Comparison of ENCODE assay signal across 17 cellular contexts in genomic region chr1:240363315-240363714, GRCh38.
DNase-seq lines count a peak whose midpoint lies in the region; ATAC-seq, FAIRE-seq and TF ChIP-seq lines count a peak whose summit lies in the region.
"Had no signal": no experiment of that assay in that cellular context is flagged by ENCODE, and none has a peak within 500 bp of the region (broad histone marks: within the 10 kb centered on the region; RNA-seq: fewer than 3 reads in every experiment).

No MANE protein-coding gene starts in this region.

- H3K56ac ChIP-seq in H9 (ENCODE audit: insufficient read length, low read depth, low read length) (no peak overlapping the region), mesendoderm (ENCODE audit: low read length) (no peak overlapping the region)

- no peaks in the 10 kb centered on the region for H3K9me3 ChIP-seq in H9 (ENCODE audit: control insufficient read depth, low read depth, low read length)

- no peak overlapping the region for H2BK120ac ChIP-seq in H9 (ENCODE audit: low read depth, low read length, poor library complexity, severe bottlenecking)
- no peak overlapping the region for H2BK120ac ChIP-seq in mesendoderm (ENCODE audit: low read depth, low read length)

- H2BK5ac ChIP-seq in H9 (ENCODE audit: insufficient read length, low read length) (no peak overlapping the region), mesendoderm (ENCODE audit: low read length) (no peak overlapping the region)

- no peak overlapping the region for H4K5ac ChIP-seq in H9 (ENCODE audit: insufficient read length, low read depth, low read length)
- no peak overlapping the region for H4K5ac ChIP-seq in mesendoderm (ENCODE audit: low read length)

- CTCF ChIA-PET in WTC11 (lab: Charles Lee), result interaction anchor here (1.0 kb wide), 1 partner anchor 69 kb away, joined by 4 read pairs; no protein-coding TSS in a partner anchor

- H3K4me3 ChIP-seq in mesendoderm (ENCODE audit: low read length), result no peak overlapping the region
- H3K4me3 ChIP-seq: BLaER1 treated with 17β-estradiol and CSF1 and Interleukin-3, amounts not matched to agents 10 nM and 100 nM; K562 had no signal

- H3K27ac Mint-ChIP-seq in H9, result no peak overlapping the region
- H3K27ac Mint-ChIP-seq in WTC11, result no peak overlapping the region
- peak overlapping the region; percentile 6 for H3K27ac Mint-ChIP-seq in glutamatergic neuron (ENCODE audit: unreplicated experiment)
- H3K27ac Mint-ChIP-seq: B cell; CD8-positive, alpha-beta T cell had no signal

- H3K4me2 ChIP-seq in H9 (ENCODE audit: insufficient read depth, insufficient read length, low read length), result no peak overlapping the region
- H3K4me2 ChIP-seq in mesendoderm (ENCODE audit: low read length), result no peak overlapping the region
- H3K4me2 ChIP-seq: BLaER1 treated with 17β-estradiol and CSF1 and Interleukin-3, amounts not matched to agents 10 nM and 100 nM had no signal

- peak; percentile 83 for ATAC-seq in WTC11
- ATAC-seq in GM19467 (IDR thresholded peaks at IDR 0.05; ENCODE audit: unreplicated experiment), result no peak
- no peak for ATAC-seq in GM18517 (IDR thresholded peaks at IDR 0.05; ENCODE audit: unreplicated experiment)
- ATAC-seq: CD8-positive, alpha-beta T cell; K562 had no signal

- H2AK5ac ChIP-seq in H9 (ENCODE audit: insufficient read length, low read length), result no peak overlapping the region
- no peak overlapping the region for H2AK5ac ChIP-seq in mesendoderm (ENCODE audit: low read length)

- H3K79me1 ChIP-seq in H9 (ENCODE audit: insufficient read depth, low read depth, low read length, poor library complexity, severe bottlenecking) (no peaks in the 10 kb centered on the region), mesendoderm (ENCODE audit: low read length) (no peaks in the 10 kb centered on the region)

- H2BK15ac ChIP-seq in H9 (ENCODE audit: low read depth, low read length) (no peak overlapping the region), mesendoderm (replicated peaks; ENCODE audit: low read depth) (no peak overlapping the region)

- H3K27me3 ChIP-seq in H9 (ENCODE audit: insufficient read depth, low read length) (no peaks in the 10 kb centered on the region), mesendoderm (ENCODE audit: insufficient read depth, low read length, poor library complexity) (no peaks in the 10 kb centered on the region)
- H3K27me3 ChIP-seq: BLaER1 treated with 17β-estradiol and CSF1 and Interleukin-3, amounts not matched to agents 10 nM and 100 nM had no signal

- TF ChIP-seq CTCF in H9 (conservative IDR thresholded peaks at IDR 0.05), result no peak; the same call in 2 of the 3 replicates
- TF ChIP-seq CTCF in WTC11 (IDR thresholded peaks at IDR 0.05), result no peak
- TF ChIP-seq CTCF in glutamatergic neuron (IDR thresholded peaks at IDR 0.05; ENCODE audit: partially characterized antibody, unreplicated experiment), result peak; percentile 35

- no peak overlapping the region for H3K4me3 Mint-ChIP-seq in H9
- H3K4me3 Mint-ChIP-seq in WTC11, result no peak overlapping the region
- no peak overlapping the region for H3K4me3 Mint-ChIP-seq in glutamatergic neuron (ENCODE audit: unreplicated experiment)
- H3K4me3 Mint-ChIP-seq: B cell; CD8-positive, alpha-beta T cell had no signal

- H3K9ac ChIP-seq in H9 (ENCODE audit: extremely low read depth, insufficient read length, low read length) (no peak overlapping the region), mesendoderm (ENCODE audit: low read length) (no peak overlapping the region)
- H3K9ac ChIP-seq: BLaER1 treated with 17β-estradiol and CSF1 and Interleukin-3, amounts not matched to agents 10 nM and 100 nM had no signal

- no peaks in the 10 kb centered on the region for H3K23me2 ChIP-seq in H9 (ENCODE audit: insufficient read length, low read depth, low read length, poor library complexity, severe bottlenecking)

- H3K36me3 Mint-ChIP-seq in H9 (ENCODE audit: insufficient read depth in 1 of 3, low read depth in 3 of 3), result no peaks in the 10 kb centered on the region
- H3K36me3 Mint-ChIP-seq in WTC11, result no peaks in the 10 kb centered on the region
- H3K36me3 Mint-ChIP-seq in glutamatergic neuron (ENCODE audit: unreplicated experiment), result peaks cover 15% of the 10 kb centered on the region
- H3K36me3 Mint-ChIP-seq: CD8-positive, alpha-beta T cell had no signal

- H3K18ac ChIP-seq in H9 (ENCODE audit: insufficient read length, low read depth, low read length) (no peak overlapping the region), mesendoderm (ENCODE audit: low read length) (no peak overlapping the region)

- no peak overlapping the region for H2BK12ac ChIP-seq in H9 (ENCODE audit: insufficient read length, low read depth, low read length)

- no peak overlapping the region for H3T11ph ChIP-seq in H9 (ENCODE audit: low read length)

- H3K9me3 Mint-ChIP-seq in H9 (no peaks in the 10 kb centered on the region), WTC11 (peaks cover 5% of the 10 kb centered on the region), glutamatergic neuron (ENCODE audit: unreplicated experiment) (peaks cover 7% of the 10 kb centered on the region)

- no peaks in the 10 kb centered on the region for H4K20me1 ChIP-seq in H9 (ENCODE audit: control insufficient read depth, insufficient read depth, insufficient read length)
- H4K20me1 ChIP-seq: BLaER1 treated with 17β-estradiol and CSF1 and Interleukin-3, amounts not matched to agents 10 nM and 100 nM had no signal

- no peak overlapping the region for H3K23ac ChIP-seq in H9 (ENCODE audit: insufficient read length, low read depth, low read length)
- no peak overlapping the region for H3K23ac ChIP-seq in mesendoderm (ENCODE audit: low read length)

- H3K27me3 Mint-ChIP-seq in H9 (ENCODE audit: low read depth) (no peaks in the 10 kb centered on the region), WTC11 (ENCODE audit: low read depth) (no peaks in the 10 kb centered on the region), glutamatergic neuron (ENCODE audit: unreplicated experiment) (peaks cover 1% of the 10 kb centered on the region)
- H3K27me3 Mint-ChIP-seq: B cell had no signal

- DNase-seq in H9, result peak; percentile 30
- no peak for DNase-seq in WTC11 (ENCODE audit: low spot score)
- no peak for DNase-seq in glutamatergic neuron
- DNase-seq in mesendoderm, result peak; percentile 6
- DNase-seq in NCI-H2171 treated with DMSO at 0.1 percent for 48 hours (lab: John Stamatoyannopoulos, UW), result no peak
- no peak for DNase-seq in urothelium cell line (ENCODE audit: low spot score)
- DNase-seq: Calu3; CD8-positive, alpha-beta T cell; DMS79 treated with DMSO at 0.1 percent for 48 hours; GF-D8 had no signal

- no peak for FAIRE-seq in urothelium cell line (lab: Jason Lieb, UNC)
- FAIRE-seq: H54, K562 had no signal

- H3K27ac ChIP-seq in H9 (ENCODE audit: insufficient read length, low read depth, low read length) (no peak overlapping the region), mesendoderm (ENCODE audit: low read depth, low read length) (no peak overlapping the region)
- H3K27ac ChIP-seq: BLaER1 treated with 17β-estradiol and CSF1 and Interleukin-3, amounts not matched to agents 10 nM and 100 nM; HL-60 had no signal

- POLR2A ChIA-PET in WTC11 (lab: Charles Lee), result no interaction called here

- H3K4ac ChIP-seq in H9 (ENCODE audit: low read depth, low read length) (no peak overlapping the region), mesendoderm (ENCODE audit: low read depth, low read length) (no peak overlapping the region)

- H3K36me3 ChIP-seq in mesendoderm (ENCODE audit: control insufficient read depth, insufficient read depth, low read length), result no peaks in the 10 kb centered on the region
- H3K36me3 ChIP-seq: BLaER1 treated with 17β-estradiol and CSF1 and Interleukin-3, amounts not matched to agents 10 nM and 100 nM had no signal

- no peak overlapping the region for H2AFZ ChIP-seq in H9 (ENCODE audit: low read length)

- no peak overlapping the region for H4K91ac ChIP-seq in H9 (ENCODE audit: insufficient read length, low read depth, low read length)

- no peak overlapping the region for H3K14ac ChIP-seq in H9 (ENCODE audit: insufficient read depth, low read length)

- H3K79me2 ChIP-seq in H9 (ENCODE audit: insufficient read depth, low read length), result no peaks in the 10 kb centered on the region
- no peaks in the 10 kb centered on the region for H3K79me2 ChIP-seq in mesendoderm (ENCODE audit: control insufficient read depth, insufficient read depth, low read length)

- no peak overlapping the region for H4K8ac ChIP-seq in H9 (replicated peaks; ENCODE audit: insufficient read length, low read depth, low read length)
- H4K8ac ChIP-seq in mesendoderm (ENCODE audit: low read depth, low read length), result no peak overlapping the region

- H3K4me1 ChIP-seq in H9 (ENCODE audit: insufficient read depth, low read length) (no peaks in the 10 kb centered on the region), mesendoderm (ENCODE audit: control insufficient read depth, low read depth, low read length) (no peaks in the 10 kb centered on the region)
- H3K4me1 ChIP-seq: BLaER1 treated with 17β-estradiol and CSF1 and Interleukin-3, amounts not matched to agents 10 nM and 100 nM had no signal

- H3K4me1 Mint-ChIP-seq in H9 (no peaks in the 10 kb centered on the region), WTC11 (no peaks in the 10 kb centered on the region), glutamatergic neuron (ENCODE audit: low read depth, unreplicated experiment) (peaks cover 3% of the 10 kb centered on the region)
- H3K4me1 Mint-ChIP-seq: B cell had no signal

- no peak overlapping the region for H2BK20ac ChIP-seq in H9 (ENCODE audit: low read depth, low read length, poor library complexity, severe bottlenecking)

- WGBS in H9 (ENCODE audit: extremely low coverage, insufficient read length, low lambda C conversion rate), result no CpG with 5 or more reads among the region's 5 CpGs
- WGBS in mesendoderm (ENCODE audit: extremely low coverage, insufficient coverage, low lambda C conversion rate), result 100% methylated on average over 1 of the region's 5 CpGs

TF ChIP-seq in WTC11, 78 proteins besides CTCF, POLR2A, EP300 and RAD21 (continues in another document):
- TF ChIP-seq ESRRA (CRISPR knock-in tag; IDR thresholded peaks at IDR 0.05; ENCODE audit: borderline replicate concordance) (no peak), ZNF423 (CRISPR knock-in tag; IDR thresholded peaks at IDR 0.05) (no peak)

Comparison
In these comparisons a context has a peak if more than half of its experiments do, and no peak if none do; other contexts are left out.
1. DNase-seq: peak in H9 (single experiment) and mesendoderm (single experiment); none in WTC11 (single experiment), glutamatergic neuron (single experiment), NCI-H2171 treated with DMSO at 0.1 percent for 48 hours (single experiment) and urothelium cell line (single experiment).